ENCODE assay signal across 26 cellular contexts in genomic region chr16:77324727-77325126, GRCh38.
"Had no signal": no experiment of that assay in that cellular context is flagged by ENCODE, and none has a peak within 500 bp of the region (broad histone marks: within the 10 kb centered on the region; RNA-seq: fewer than 3 reads in every experiment).

No MANE protein-coding gene starts in this region.

- H3K36me3 ChIP-seq: brain microvascular endothelial cell had no signal

- H3K27ac Mint-ChIP-seq: activated CD8-positive, alpha-beta T cell treated with anti-CD3 and anti-CD28 coated beads for 36 hours; activated naive CD8-positive, alpha-beta T cell; dendritic cell treated with granulocyte-macrophage colony-stimulating factor and Interleukin-4, amounts not matched to agents 40 ng/mL and 50 ng/mL, for 4 days; endodermal cell had no signal

- H3K4me3 ChIP-seq: coronary artery, dorsolateral prefrontal cortex had no signal

- DNase-seq: activated CD4-positive, alpha-beta T cell treated with anti-CD3 and anti-CD28 coated beads for 4 hours; activated CD4-positive, alpha-beta T cell treated with anti-CD3 and anti-CD28 coated beads, Interleukin-2, amount 50 U/mL, for 1 hour; activated CD4-positive, alpha-beta T cell treated with anti-CD3 and anti-CD28 coated beads, Interleukin-2, amount 50 U/mL, for 48 hours; activated CD4-positive, CD25-positive, alpha-beta regulatory T cell; activated CD4-positive, CD25-positive, alpha-beta regulatory T cell treated with anti-CD3 and anti-CD28 coated beads, Interleukin-2, amount 50 U/mL, for 72 hours; activated CD8-positive, alpha-beta memory T cell treated with anti-CD3 and anti-CD28 coated beads for 24 hours; activated CD8-positive, alpha-beta T cell treated with anti-CD3 and anti-CD28 coated beads for 36 hours; activated effector memory CD4-positive, alpha-beta T cell treated with Interleukin-2 at 50 U/mL for 16 hours; activated gamma-delta T cell treated with Interleukin-2 at 50 U/mL for 16 hours; activated naive CD4-positive, alpha-beta T cell treated with anti-CD3 and anti-CD28 coated beads, Interleukin-2, amount 50 U/mL, for 16 hours; activated naive CD4-positive, alpha-beta T cell treated with Interleukin-2 at 50 U/mL for 16 hours; activated T-cell treated with anti-CD3 and anti-CD28 coated beads, Interleukin-2, amount 50 U/mL, for 48 hours; amniotic stem cell; anterior cingulate cortex; brain microvascular endothelial cell; dorsolateral prefrontal cortex; effector memory CD4-positive, alpha-beta T cell; endodermal cell; foreskin fibroblast; head of caudate nucleus; T-helper 2 cell had no signal

- H3K9me3 Mint-ChIP-seq: activated CD8-positive, alpha-beta T cell treated with anti-CD3 and anti-CD28 coated beads for 36 hours; dendritic cell treated with granulocyte-macrophage colony-stimulating factor and Interleukin-4, amounts not matched to agents 40 ng/mL and 50 ng/mL, for 4 days; endodermal cell had no signal

- H3K27me3 ChIP-seq: brain microvascular endothelial cell had no signal

- H3K4me3 Mint-ChIP-seq: activated CD8-positive, alpha-beta T cell treated with anti-CD3 and anti-CD28 coated beads for 36 hours; activated naive CD8-positive, alpha-beta T cell; central memory CD8-positive, alpha-beta T cell; dendritic cell treated with granulocyte-macrophage colony-stimulating factor and Interleukin-4, amounts not matched to agents 40 ng/mL and 50 ng/mL, for 4 days; endodermal cell had no signal

- H3K36me3 Mint-ChIP-seq: activated naive CD8-positive, alpha-beta T cell had no signal

- ATAC-seq: activated CD8-positive, alpha-beta T cell treated with anti-CD3 and anti-CD28 coated beads for 36 hours; esophagus mucosa had no signal

- H3K27me3 Mint-ChIP-seq: dendritic cell treated with granulocyte-macrophage colony-stimulating factor and Interleukin-4, amounts not matched to agents 40 ng/mL and 50 ng/mL, for 4 days had no signal

- H3K27ac ChIP-seq: brain microvascular endothelial cell, coronary artery, dorsolateral prefrontal cortex had no signal

- H3K4me1 Mint-ChIP-seq: central memory CD8-positive, alpha-beta T cell; endodermal cell had no signal
